10 cellular contexts compared by ENCODE assay signal in genomic region chr6:4253604-4254211, GRCh38.
A peak's percentile ranks its signal among the peaks of the same experiment; 100 is the strongest.
DNase-seq lines count a peak whose midpoint lies in the region; TF ChIP-seq lines count a peak whose summit lies in the region.
"Had no signal": no experiment of that assay in that cellular context is flagged by ENCODE, and none has a peak within 500 bp of the region (broad histone marks: within the 10 kb centered on the region; RNA-seq: fewer than 3 reads in every experiment).

No MANE protein-coding gene starts in this region.

- no peaks in the 10 kb centered on the region for H3K36me3 Mint-ChIP-seq in endodermal cell (ENCODE audit: low read depth)

- no peaks in the 10 kb centered on the region for H3K36me3 ChIP-seq in colonic mucosa
- H3K36me3 ChIP-seq in endodermal cell (ENCODE audit: control insufficient read depth, insufficient read depth, low read length) = no peaks in the 10 kb centered on the region

- DNase-seq in ACHN (peak; percentile 34), Kasumi-1 (lab: John Stamatoyannopoulos, UW) (peak; percentile 28 to 40), colonic mucosa (peak; percentile 39), medulla oblongata (ENCODE audit: extremely low spot score) (peak; percentile 59), MV-4-11 (lab: John Stamatoyannopoulos, UW) (no peak), GM13977 (ENCODE audit: low spot score) (no peak), endodermal cell (no peak), NCI-H526 (lab: John Stamatoyannopoulos, UW) (no peak)
- DNase-seq: stimulated activated CD4-positive, alpha-beta T cell treated with anti-CD3 and anti-CD28 coated beads, Interleukin-4, amount 100 ng/mL, for 24 hours had no signal

- H3K9ac ChIP-seq in colonic mucosa (ENCODE audit: low read depth in 2 of 2, low read length in 2 of 2) (no peak overlapping the region), endodermal cell (ENCODE audit: extremely low read depth, low read length, poor library complexity, severe bottlenecking) (no peak overlapping the region)

- no peak for TF ChIP-seq CTCF in colonic mucosa (IDR thresholded peaks at IDR 0.05)
- no peak for TF ChIP-seq CTCF in GM13977 (IDR thresholded peaks at IDR 0.05; ENCODE audit: extremely low read depth, insufficient read depth, missing control alignments)
- no peak for TF ChIP-seq CTCF in endodermal cell (conservative IDR thresholded peaks at IDR 0.05)

- in situ Hi-C loops in ACHN (cut with HindIII; ENCODE audit: low pct_ligation_motif_present, low pct_unique_long_range_greater_than_20kb, low sequenced_read_pairs) = no loop called here
- in situ Hi-C loops in GM13977 (cut with MboI; ENCODE audit: low pct_unique_long_range_greater_than_20kb, low sequenced_read_pairs, unreplicated experiment) = no loop called here

- no peak overlapping the region for H3K4me3 Mint-ChIP-seq in endodermal cell
- H3K4me3 Mint-ChIP-seq: IgD-negative memory B cell had no signal

- H3K4me3 ChIP-seq in colonic mucosa (no peak overlapping the region), endodermal cell (ENCODE audit: low read length) (no peak overlapping the region)

- no peaks in the 10 kb centered on the region for H3K27me3 Mint-ChIP-seq in endodermal cell (ENCODE audit: insufficient read depth)

- intact Hi-C loops in colonic mucosa (cut with DNase I) = no loop called here

- H3K4me1 ChIP-seq in colonic mucosa (no peaks in the 10 kb centered on the region), endodermal cell (ENCODE audit: control insufficient read depth, insufficient read depth, low read length) (no peaks in the 10 kb centered on the region)

- H3K4me1 Mint-ChIP-seq in endodermal cell = no peaks in the 10 kb centered on the region
- H3K4me1 Mint-ChIP-seq: IgD-negative memory B cell had no signal

- no peak overlapping the region for H3K27ac ChIP-seq in colonic mucosa
- no peak overlapping the region for H3K27ac ChIP-seq in endodermal cell (ENCODE audit: low read depth, low read length)

- H3K9me3 Mint-ChIP-seq in endodermal cell = no peaks in the 10 kb centered on the region

- 86 to 87% methylated on average over 3 to 5 of the region's 5 CpGs for WGBS in endodermal cell (ENCODE audit: insufficient coverage in 1 of 2, insufficient read length in 1 of 2), 2 experiments

- H3K9me3 ChIP-seq in colonic mucosa = no peaks in the 10 kb centered on the region
- H3K9me3 ChIP-seq in endodermal cell (ENCODE audit: control insufficient read depth, low read length) = no peaks in the 10 kb centered on the region

- H3K27me3 ChIP-seq in colonic mucosa (no peaks in the 10 kb centered on the region), endodermal cell (ENCODE audit: control insufficient read depth, insufficient read depth, low read length, poor library complexity, severe bottlenecking) (no peaks in the 10 kb centered on the region)

- no peak overlapping the region for H3K27ac Mint-ChIP-seq in endodermal cell
- H3K27ac Mint-ChIP-seq: IgD-negative memory B cell had no signal

Comparison
In these comparisons a context has a peak if more than half of its experiments do, and no peak if none do; other contexts are left out.
1. DNase-seq: peak in ACHN (single experiment), Kasumi-1 (2 of 2), colonic mucosa (single experiment) and medulla oblongata (single experiment); none in MV-4-11 (single experiment), GM13977 (single experiment), endodermal cell (single experiment) and NCI-H526 (0 of 2).